25 cellular contexts compared by ENCODE assay signal in the genomic region with DNA sequence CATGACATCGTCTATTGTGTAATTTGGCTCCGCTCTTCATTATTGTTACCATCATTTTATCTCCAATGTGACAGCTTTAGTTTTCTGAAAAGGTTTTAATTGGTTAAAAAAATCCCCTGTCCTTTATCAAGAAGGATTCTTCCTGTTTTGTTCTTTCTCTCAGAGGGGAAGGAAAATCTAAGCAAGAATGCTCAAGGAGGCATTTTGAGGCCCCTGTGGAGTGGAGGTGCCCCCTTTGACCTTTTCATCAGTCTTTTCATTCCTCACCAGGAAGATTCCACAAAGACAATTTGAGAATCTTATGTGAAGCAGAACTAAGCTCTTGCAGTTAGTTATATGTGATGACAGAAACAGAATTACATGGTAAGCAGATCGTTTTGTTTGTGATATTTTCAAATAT.
"Had no signal": no experiment of that assay in that cellular context is flagged by ENCODE, and none has a peak within 500 bp of the region (broad histone marks: within the 10 kb centered on the region; RNA-seq: fewer than 3 reads in every experiment).

No MANE protein-coding gene starts in this region.

- H3K36me3 ChIP-seq: cardiac muscle cell, esophagus muscularis mucosa, ovary, prostate gland, right atrium auricular region, spleen, uterus had no signal

- H3K4me3 ChIP-seq: cardiac muscle cell, esophagus muscularis mucosa, hepatocyte, ovary, prostate gland, right atrium auricular region, spleen, testis, uterus had no signal

- H3K9me3 ChIP-seq: esophagus muscularis mucosa, ovary, prostate gland, right atrium auricular region, testis, uterus had no signal

- H3K4me1 ChIP-seq: esophagus muscularis mucosa, prostate gland, right atrium auricular region, spleen, testis, uterus had no signal

- H3K79me2 ChIP-seq: hepatocyte had no signal

- ATAC-seq: activated T-cell treated with anti-CD3 and anti-CD28 coated beads, Interleukin-2, amount 50 U/mL, for 72 hours; effector memory CD8-positive, alpha-beta T cell; left ventricle myocardium superior; T-helper 17 cell had no signal

- H3K4me2 ChIP-seq: hepatocyte had no signal

- H3K27ac ChIP-seq: cardiac muscle cell, esophagus muscularis mucosa, hepatocyte, ovary, prostate gland, right atrium auricular region, spleen, testis, uterus had no signal

- H3K27me3 ChIP-seq: cardiac muscle cell, esophagus muscularis mucosa, hepatocyte, ovary, right atrium auricular region, spleen, testis, uterus had no signal

- DNase-seq: activated CD4-positive, alpha-beta memory T cell treated with anti-CD3 and anti-CD28 coated beads for 36 hours; activated CD4-positive, alpha-beta T cell treated with anti-CD3 and anti-CD28 coated beads for 48 hours; activated CD4-positive, CD25-positive, alpha-beta regulatory T cell; activated effector memory CD4-positive, alpha-beta T cell treated with Interleukin-2 at 50 U/mL for 16 hours; activated naive CD4-positive, alpha-beta T cell treated with anti-CD3 and anti-CD28 coated beads for 36 hours; activated naive CD8-positive, alpha-beta T cell treated with anti-CD3 and anti-CD28 coated beads, Interleukin-2, amount 10 ng/mL, durations not matched to agents 7 days and 5 days; activated T-cell treated with anti-CD3 and anti-CD28 coated beads, Interleukin-2, amount 50 U/mL, for 72 hours; amygdala; effector memory CD8-positive, alpha-beta T cell; glutamatergic neuron; left ventricle myocardium superior; mammary epithelial cell; ovary; spleen; stimulated activated CD4-positive, alpha-beta T cell treated with anti-CD3 and anti-CD28 coated beads, Interleukin-4, amount 100 ng/mL, for 1 hour; stimulated activated naive CD4-positive, alpha-beta T cell; T-helper 17 cell; testis; trophoblast cell; uterus had no signal
